In the genomic region with DNA sequence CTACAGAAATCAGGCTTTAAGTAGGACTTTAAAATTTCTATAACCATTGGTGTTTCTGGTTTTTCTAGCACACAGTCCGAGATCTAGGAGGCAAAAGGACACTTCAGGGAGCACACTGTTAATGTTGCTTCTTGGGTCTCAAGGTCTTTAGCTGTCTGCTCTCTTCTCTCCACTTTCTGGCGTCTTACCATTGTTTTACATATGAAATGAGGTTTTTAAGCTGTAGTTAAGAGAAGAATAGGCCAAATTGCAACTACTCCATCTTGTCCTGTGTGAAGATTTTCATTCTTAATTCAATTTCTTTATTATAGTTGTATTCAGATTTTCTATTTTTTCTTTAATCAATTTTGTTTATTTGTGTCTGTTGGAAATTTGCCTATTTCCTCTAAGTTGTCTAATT, we compare ENCODE assay signal across 23 cellular contexts.
"Had no signal": no experiment of that assay in that cellular context is flagged by ENCODE, and none has a peak within 500 bp of the region (broad histone marks: within the 10 kb centered on the region; RNA-seq: fewer than 3 reads in every experiment).

No MANE protein-coding gene starts in this region.

- ATAC-seq: activated T-cell treated with anti-CD3 and anti-CD28 coated beads, Interleukin-2, amount 50 U/mL, for 72 hours; body of pancreas; left colon; right lobe of liver had no signal

- H3K27ac Mint-ChIP-seq: activated B cell treated with CpG ODN at 0.5 μM for 24 hours; activated naive CD8-positive, alpha-beta T cell; activated T-cell treated with anti-CD3 and anti-CD28 coated beads, Interleukin-2, amount 50 U/mL, for 72 hours; mesothelial cell of epicardium; naive B cell; nephron progenitor cell; progenitor cell of endocrine pancreas had no signal

- H3K4me1 Mint-ChIP-seq: activated B cell treated with CpG ODN at 0.5 μM for 24 hours, mesothelial cell of epicardium, naive B cell had no signal

- H3K4me1 ChIP-seq: adrenal gland, body of pancreas, colonic mucosa, right lobe of liver, transverse colon had no signal

- H3K27me3 Mint-ChIP-seq: progenitor cell of endocrine pancreas had no signal

- H3K36me3 ChIP-seq: adrenal gland, colonic mucosa, ovary, right lobe of liver, transverse colon had no signal

- H3K4me3 Mint-ChIP-seq: activated B cell treated with CpG ODN at 0.5 μM for 24 hours; activated naive CD8-positive, alpha-beta T cell; activated T-cell treated with anti-CD3 and anti-CD28 coated beads, Interleukin-2, amount 50 U/mL, for 72 hours; mesothelial cell of epicardium; naive B cell; nephron progenitor cell had no signal

- H3K4me3 ChIP-seq: adrenal gland, body of pancreas, colonic mucosa, ovary, right lobe of liver, transverse colon had no signal

- H3K9me3 ChIP-seq: adrenal gland, body of pancreas, colonic mucosa, ovary, right lobe of liver, transverse colon had no signal

- DNase-seq: activated B cell treated with CpG ODN at 0.5 μM for 24 hours; activated CD4-positive, alpha-beta T cell treated with anti-CD3 and anti-CD28 coated beads, Interleukin-2, amount 50 U/mL, for 4 hours; activated naive CD4-positive, alpha-beta T cell treated with Interleukin-2 at 50 U/mL for 16 hours; activated T-cell treated with anti-CD3 and anti-CD28 coated beads for 4 hours; activated T-cell treated with anti-CD3 and anti-CD28 coated beads, Interleukin-2, amount 50 U/mL, for 72 hours; adrenal gland; aorta; body of pancreas; effector CD8-positive, alpha-beta T cell; left colon; mammary epithelial cell; naive B cell; nephron progenitor cell; right lobe of liver; stimulated activated CD4-positive, alpha-beta T cell treated with anti-CD3 and anti-CD28 coated beads, Interleukin-2, amount 100 ng/mL, for 48 hours; stimulated activated naive CD4-positive, alpha-beta T cell treated with Interleukin-2 at 50 U/mL for 16 hours; T-helper 2 cell; transverse colon had no signal

- H3K27me3 ChIP-seq: adrenal gland, body of pancreas, colonic mucosa, ovary had no signal

- H3K27ac ChIP-seq: adrenal gland, body of pancreas, colonic mucosa, ovary, right lobe of liver, transverse colon had no signal

- H3K36me3 Mint-ChIP-seq: mesothelial cell of epicardium had no signal
